In genomic region chr20:34512266-34512954, GRCh38 we compare ENCODE assay signal across 11 cellular contexts. TPM values are rescaled to one million over a fixed set of nuclear protein-coding genes. Genes with fewer than 3 reads are reported as not detected.
DNase-seq lines count a peak whose midpoint lies in the region; ATAC-seq and TF ChIP-seq lines count a peak whose summit lies in the region.
"Had no signal": no experiment of that assay in that cellular context is flagged by ENCODE, and none has a peak within 500 bp of the region (broad histone marks: within the 10 kb centered on the region; RNA-seq: fewer than 3 reads in every experiment).

No MANE protein-coding gene starts in this region.

- peaks cover 5% of the 10 kb centered on the region for H3K4me1 ChIP-seq in right cardiac atrium (ENCODE audit: control insufficient read depth, insufficient read depth, low read length)
- H3K4me1 ChIP-seq in mucosa of descending colon (ENCODE audit: low read depth): peaks cover 6% of the 10 kb centered on the region
- H3K4me1 ChIP-seq: prostate gland had no signal

- H3K36me3 ChIP-seq in mucosa of descending colon (ENCODE audit: low read depth): no peaks in the 10 kb centered on the region
- H3K36me3 ChIP-seq: prostate gland had no signal

- DNase-seq in right cardiac atrium (no peak), left cardiac atrium (no peak), fibroblast of mammary gland (ENCODE audit: low read depth) (peak; percentile 43), myocyte (ENCODE audit: low read depth) (peak; percentile 35), AG20443 (ENCODE audit: low spot score) (no peak), mucosa of descending colon (no peak), NCI-H2171 treated with DMSO at 0.1 percent for 48 hours (lab: John Stamatoyannopoulos, UW) (no peak)
- DNase-seq: NCI-H510A had no signal

- H3K4me3 ChIP-seq in right cardiac atrium (ENCODE audit: low read length): no peak overlapping the region
- H3K4me3 ChIP-seq in fibroblast of mammary gland (ENCODE audit: control insufficient read depth, low read depth, low read length): no peak overlapping the region
- no peak overlapping the region for H3K4me3 ChIP-seq in mucosa of descending colon
- H3K4me3 ChIP-seq: prostate gland had no signal

- TF ChIP-seq CTCF in fibroblast of mammary gland (conservative IDR thresholded peaks at IDR 0.05; ENCODE audit: control insufficient read depth, insufficient read depth, low read depth, low read length) (no peak), mucosa of descending colon (IDR thresholded peaks at IDR 0.05) (no peak)

- no peak for ATAC-seq in right cardiac atrium
- ATAC-seq in left cardiac atrium: no peak
- no peak for ATAC-seq in HG02981 (IDR thresholded peaks at IDR 0.05; ENCODE audit: unreplicated experiment)
- ATAC-seq in mucosa of descending colon: no peak

- no peaks in the 10 kb centered on the region for H3K9me3 ChIP-seq in right cardiac atrium (ENCODE audit: control insufficient read depth, low read length)
- no peaks in the 10 kb centered on the region for H3K9me3 ChIP-seq in mucosa of descending colon
- H3K9me3 ChIP-seq: prostate gland had no signal

- H3K27ac ChIP-seq in right cardiac atrium (ENCODE audit: low read length): peak overlapping the region; percentile 39
- H3K27ac ChIP-seq: epithelial cell of prostate, prostate gland had no signal

- no peaks in the 10 kb centered on the region for H3K27me3 ChIP-seq in right cardiac atrium (ENCODE audit: control insufficient read depth, insufficient read depth)

- intact Hi-C loops in right cardiac atrium (cut with DNase I): no loop called here
- intact Hi-C loops in left cardiac atrium (cut with DNase I): no loop called here
- intact Hi-C loops in mucosa of descending colon (cut with DNase I, micrococcal nuclease): no loop called here

- WGBS in right cardiac atrium: 94% methylated on average over 4 of the region's 4 CpGs

RNA-seq across cellular contexts. Expression of gene DYNLRB1, which starts 3.8 kb away (rescaled TPM):
- total RNA-seq in right cardiac atrium: 100 to 1,000 TPM; 134 to 163 (median 151) TPM
- 289 TPM for polyA plus RNA-seq in right cardiac atrium
- total RNA-seq in left cardiac atrium: 100 to 1,000 TPM; 138 to 141 TPM
- total RNA-seq in myocyte: 225 and 238 TPM in 2 replicates
- 409 TPM for polyA plus RNA-seq in myocyte (2012)
- total RNA-seq in mucosa of descending colon: 100 to 1,000 TPM; 110 to 137 (median 119) TPM

RNA-seq across cellular contexts. Expression of gene MAP1LC3A, which starts 46.1 kb away (rescaled TPM):
- total RNA-seq in right cardiac atrium (10 to 100 TPM; 61.8 to 85.7 (median 79.8) TPM), left cardiac atrium (10 to 100 TPM; 76.7 to 85.7 TPM), myocyte (104 and 107 TPM in 2 replicates), mucosa of descending colon (10 to 100 TPM; 30.6 to 61.6 (median 47.8) TPM)
- 116 TPM for polyA plus RNA-seq in right cardiac atrium
- polyA plus RNA-seq in myocyte (2012): 99.3 TPM

Comparison
In these comparisons a context has a peak if more than half of its experiments do, and no peak if none do; other contexts are left out.
1. DNase-seq: peak in fibroblast of mammary gland (single experiment) and myocyte (single experiment); none in right cardiac atrium (0 of 3), left cardiac atrium (single experiment), AG20443 (single experiment), mucosa of descending colon (0 of 3) and NCI-H2171 treated with DMSO at 0.1 percent for 48 hours (single experiment).